Comparison of ENCODE assay signal across 11 cellular contexts in the genomic region with DNA sequence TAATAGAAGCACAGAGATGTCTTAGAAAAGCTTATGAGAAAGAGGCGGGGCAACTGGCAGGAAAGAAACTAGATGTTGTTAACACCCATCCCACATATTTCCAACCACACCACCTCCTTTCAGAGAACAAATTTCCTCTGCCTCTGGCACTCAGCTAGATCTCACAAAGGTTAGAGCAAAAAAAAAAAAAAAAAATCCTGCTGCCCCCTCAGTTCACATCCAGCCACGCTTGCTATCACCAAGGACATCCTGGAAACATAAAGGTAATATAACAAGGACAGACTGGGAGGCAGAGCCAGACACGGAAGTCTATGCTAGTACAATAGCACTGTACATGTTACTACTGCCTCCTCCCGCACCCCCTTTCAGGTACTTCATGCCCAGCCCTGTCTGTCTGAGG.
A peak's percentile ranks its signal among the peaks of the same experiment; 100 is the strongest.
DNase-seq lines count a peak whose midpoint lies in the region; ATAC-seq, FAIRE-seq and TF ChIP-seq lines count a peak whose summit lies in the region.
"Had no signal": no experiment of that assay in that cellular context is flagged by ENCODE, and none has a peak within 500 bp of the region (broad histone marks: within the 10 kb centered on the region; RNA-seq: fewer than 3 reads in every experiment).

No MANE protein-coding gene starts in this region.

- peaks cover 58% of the 10 kb centered on the region for H3K4me1 Mint-ChIP-seq in activated naive CD4-positive, alpha-beta T cell treated with anti-CD3 and anti-CD28 coated beads, Interleukin-2, amount 50 U/mL, for 24 hours

- no peak overlapping the region for H3K9ac ChIP-seq in MM.1S (ENCODE audit: low read length)

- H3K9me2 ChIP-seq in MM.1S (replicated peaks; ENCODE audit: insufficient read depth, low read length) = no peaks in the 10 kb centered on the region

- H2AFZ ChIP-seq in MM.1S (ENCODE audit: low read length) = peak overlapping the region; percentile 34; the same call in 1 of the 2 replicates

- no peaks in the 10 kb centered on the region for H3F3A ChIP-seq in MM.1S (ENCODE audit: insufficient read depth, low read length)

- no peaks in the 10 kb centered on the region for H4K20me1 ChIP-seq in MM.1S (ENCODE audit: insufficient read depth, low read length)

- no peak for TF ChIP-seq CTCF in MM.1S (IDR thresholded peaks at IDR 0.05; ENCODE audit: low read length)

- peak overlapping the region; percentile 20; the same call in 1 of the 2 replicates for H3K27ac ChIP-seq in MM.1S (ENCODE audit: low read length)

- no peaks in the 10 kb centered on the region for H3K27me3 Mint-ChIP-seq in activated naive CD4-positive, alpha-beta T cell treated with anti-CD3 and anti-CD28 coated beads, Interleukin-2, amount 50 U/mL, for 24 hours

- peaks cover 2% of the 10 kb centered on the region for H3K36me3 Mint-ChIP-seq in activated naive CD4-positive, alpha-beta T cell treated with anti-CD3 and anti-CD28 coated beads, Interleukin-2, amount 50 U/mL, for 24 hours

- no peak for TF ChIP-seq POLR2A in GM18505 (IDR thresholded peaks at IDR 0.05; ENCODE audit: borderline replicate concordance, extremely low read depth, insufficient read depth, insufficient read length)

- no peaks in the 10 kb centered on the region for H3K79me2 ChIP-seq in MM.1S (ENCODE audit: low read length)

- peaks cover 10% of the 10 kb centered on the region for H3K9me3 Mint-ChIP-seq in activated naive CD4-positive, alpha-beta T cell treated with anti-CD3 and anti-CD28 coated beads, Interleukin-2, amount 50 U/mL, for 24 hours

- DNase-seq in GM18507 (ENCODE audit: extremely low spot score, insufficient read length, low read depth) (no peak), MM.1S (peak; percentile 16), D341Med (ENCODE audit: low spot score) (no peak), middle frontal gyrus (ENCODE audit: extremely low spot score, low spot score) (no peak)
- DNase-seq in stimulated activated CD4-positive, alpha-beta T cell treated with anti-CD3 and anti-CD28 coated beads, Interleukin-4, amount 100 ng/mL, for 24 hours = peak; percentile 70
- DNase-seq: anterior cingulate cortex, DMS79, foreskin melanocyte had no signal

- ATAC-seq in GM18868 (IDR thresholded peaks at IDR 0.05; ENCODE audit: unreplicated experiment) (no peak), GM18505 (IDR thresholded peaks at IDR 0.05; ENCODE audit: unreplicated experiment) (no peak)

- no peak overlapping the region for H3K4me3 ChIP-seq in MM.1S (ENCODE audit: low read length)

- H3K4me1 ChIP-seq in MM.1S (ENCODE audit: low read length) = peaks cover 18% of the 10 kb centered on the region

- no peaks in the 10 kb centered on the region for H3K27me3 ChIP-seq in MM.1S (replicated peaks; ENCODE audit: insufficient read depth, low read length)

- H3K4me3 Mint-ChIP-seq in activated naive CD4-positive, alpha-beta T cell treated with anti-CD3 and anti-CD28 coated beads, Interleukin-2, amount 50 U/mL, for 24 hours = peak overlapping the region; percentile 77

- FAIRE-seq in GM18507 (lab: Jason Lieb, UNC) = peak; percentile 76

- peak overlapping the region; percentile 37; the same call in 1 of the 2 replicates for H3K4me2 ChIP-seq in MM.1S (ENCODE audit: low read depth, low read length)

- peak overlapping the region; percentile 96 for H3K27ac Mint-ChIP-seq in activated naive CD4-positive, alpha-beta T cell treated with anti-CD3 and anti-CD28 coated beads, Interleukin-2, amount 50 U/mL, for 24 hours

- H3K36me3 ChIP-seq in MM.1S (replicated peaks; ENCODE audit: insufficient read depth, low read length) = no peaks in the 10 kb centered on the region

- no peaks in the 10 kb centered on the region for H3K9me3 ChIP-seq in MM.1S (replicated peaks; ENCODE audit: insufficient read depth, low read length)

Comparison
In these comparisons a context has a peak if more than half of its experiments do, and no peak if none do; other contexts are left out.
1. DNase-seq: peak in MM.1S (single experiment) and stimulated activated CD4-positive, alpha-beta T cell treated with anti-CD3 and anti-CD28 coated beads, Interleukin-4, amount 100 ng/mL, for 24 hours (single experiment); none in GM18507 (single experiment), D341Med (single experiment) and middle frontal gyrus (single experiment).